35 cellular contexts compared by ENCODE assay signal in the genomic region with DNA sequence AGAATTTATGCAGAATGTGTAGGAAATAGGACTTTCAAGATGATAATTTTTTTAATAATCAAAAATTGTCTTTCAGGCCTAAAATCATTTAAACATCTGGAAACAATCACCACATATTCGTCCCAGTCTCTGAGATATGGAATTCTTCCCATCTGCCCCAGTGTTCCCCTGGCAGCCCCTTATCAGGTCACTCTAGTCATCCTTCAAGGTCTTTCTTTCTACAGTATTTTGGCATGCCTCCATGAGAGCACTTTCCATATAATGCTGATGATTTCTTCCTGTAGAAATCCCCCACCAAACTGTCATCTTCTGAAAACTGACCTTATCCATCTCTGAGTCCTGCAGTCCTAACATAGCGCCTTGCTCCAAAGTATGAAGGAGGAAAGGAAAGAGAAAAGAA.
"Had no signal": no experiment of that assay in that cellular context is flagged by ENCODE, and none has a peak within 500 bp of the region (broad histone marks: within the 10 kb centered on the region; RNA-seq: fewer than 3 reads in every experiment).

No MANE protein-coding gene starts in this region.

- H3K4me1 ChIP-seq: Peyer's patch had no signal

- H3K27ac ChIP-seq: brain microvascular endothelial cell, KMS-11, Peyer's patch, WERI-Rb-1 had no signal

- H3K27me3 ChIP-seq: brain microvascular endothelial cell, Peyer's patch had no signal

- H3K9me3 ChIP-seq: Peyer's patch had no signal

- H3K9ac ChIP-seq: KMS-11 had no signal

- H3K36me3 ChIP-seq: brain microvascular endothelial cell, Peyer's patch, WERI-Rb-1 had no signal

- H3K4me3 ChIP-seq: Peyer's patch had no signal

- DNase-seq: activated CD4-positive, alpha-beta memory T cell treated with anti-CD3 and anti-CD28 coated beads, Interleukin-2, amount 10 ng/mL, durations not matched to agents 7 days and 5 days; activated CD4-positive, alpha-beta T cell treated with anti-CD3 and anti-CD28 coated beads for 1 hour; activated CD4-positive, alpha-beta T cell treated with anti-CD3 and anti-CD28 coated beads for 48 hours; activated CD4-positive, CD25-positive, alpha-beta regulatory T cell; activated CD8-positive, alpha-beta memory T cell treated with anti-CD3 and anti-CD28 coated beads for 24 hours; activated CD8-positive, alpha-beta memory T cell treated with anti-CD3 and anti-CD28 coated beads, Interleukin-2, amount 10 ng/mL, durations not matched to agents 7 days and 5 days; activated CD8-positive, alpha-beta memory T cell treated with anti-CD3 and anti-CD28 coated beads, Interleukin-2, amount 50 U/mL, for 48 hours; activated effector memory CD4-positive, alpha-beta T cell treated with Interleukin-2 at 50 U/mL for 16 hours; activated naive CD4-positive, alpha-beta T cell treated with anti-CD3 and anti-CD28 coated beads, Interleukin-2, amount 10 ng/mL, durations not matched to agents 7 days and 5 days; activated naive CD8-positive, alpha-beta T cell treated with anti-CD3 and anti-CD28 coated beads, Interleukin-2, amount 50 U/mL, for 24 hours; activated T-cell treated with anti-CD3 and anti-CD28 coated beads, Interleukin-2, amount 50 U/mL, for 48 hours; amniotic stem cell; aorta; brain microvascular endothelial cell; central memory CD4-positive, alpha-beta T cell; NCI-H1092 treated with DMSO at 0.1 percent for 48 hours; NCI-H1417; NCI-H146; NCI-H187 treated with DMSO at 0.1 percent for 48 hours; NCI-H2081 treated with DMSO at 0.1 percent for 48 hours; NCI-H2171 treated with DMSO at 0.1 percent for 48 hours; NCI-H2227 treated with DMSO at 0.1 percent for 48 hours; NCI-H446; NCI-H510A treated with DMSO at 0.1 percent for 48 hours; NCI-H526 treated with DMSO at 0.1 percent for 48 hours; NCI-H82; NK-92 treated with Interleukin-12 subunit alpha and Interleukin-12 subunit beta, amount 100 ng/mL, for 24 hours; PC-3; Peyer's patch; RPMI8226; SIG-M5; T1000; WERI-Rb-1 had no signal

- ATAC-seq: activated CD8-positive, alpha-beta memory T cell treated with anti-CD3 and anti-CD28 coated beads, Interleukin-2, amount 10 ng/mL, durations not matched to agents 7 days and 5 days; activated naive CD8-positive, alpha-beta T cell treated with anti-CD3 and anti-CD28 coated beads, Interleukin-2, amount 50 U/mL, for 24 hours; PC-3; Right ventricle myocardium inferior had no signal

- H3K4me2 ChIP-seq: KMS-11 had no signal
